ENCODE assay signal across 11 cellular contexts in genomic region chr13:110405597-110406450, GRCh38.
DNase-seq lines count a peak whose midpoint lies in the region; ATAC-seq and FAIRE-seq lines count a peak whose summit lies in the region.
"Had no signal": no experiment of that assay in that cellular context is flagged by ENCODE, and none has a peak within 500 bp of the region (broad histone marks: within the 10 kb centered on the region; RNA-seq: fewer than 3 reads in every experiment).

No MANE protein-coding gene starts in this region.

- ATAC-seq in Right ventricle myocardium inferior: peak; percentile 6
- no peak for ATAC-seq in left ventricle myocardium superior

- FAIRE-seq in HTR-8/SVneo (lab: Jason Lieb, UNC): no peak

- no peaks in the 10 kb centered on the region for H3K4me1 ChIP-seq in duodenal mucosa (ENCODE audit: control insufficient read depth in 1 of 2, insufficient read depth in 2 of 2, low read length in 2 of 2)
- H3K4me1 ChIP-seq: parathyroid adenoma had no signal

- intact Hi-C loops in Right ventricle myocardium inferior (cut with DNase I) (no loop called here), left ventricle myocardium superior (cut with micrococcal nuclease) (no loop called here)

- no peaks in the 10 kb centered on the region for H3K36me3 ChIP-seq in duodenal mucosa (ENCODE audit: control insufficient read depth in 1 of 2, insufficient read depth in 2 of 2, low read length in 2 of 2)

- peak overlapping the region; percentile 23 for H3K27ac ChIP-seq in duodenal mucosa (ENCODE audit: low read depth, low read length)
- H3K27ac ChIP-seq: parathyroid adenoma had no signal

- H3K27me3 ChIP-seq in duodenal mucosa (ENCODE audit: control insufficient read depth in 1 of 2, insufficient read depth in 2 of 2, low read length in 2 of 2): no peaks in the 10 kb centered on the region

- no peak overlapping the region for H3K9ac ChIP-seq in duodenal mucosa (ENCODE audit: low read depth in 1 of 2, low read length in 2 of 2)
- H3K9ac ChIP-seq: parathyroid adenoma had no signal

- no peak overlapping the region for H3K4me3 ChIP-seq in duodenal mucosa (ENCODE audit: low read depth in 1 of 2, low read length in 2 of 2)

- no peaks in the 10 kb centered on the region for H3K9me3 ChIP-seq in duodenal mucosa (ENCODE audit: control insufficient read depth in 1 of 2, low read length in 2 of 2)

- DNase-seq in Right ventricle myocardium inferior (ENCODE audit: missing footprints) (no peak), left ventricle myocardium superior (no peak), myocyte (ENCODE audit: low read depth) (peak; percentile 78), HT-29 (ENCODE audit: low spot score) (no peak), HTR-8/SVneo (ENCODE audit: insufficient read length, low spot score) (no peak)
- no peak for DNase-seq in effector CD4-positive, alpha-beta T cell
- no peak for DNase-seq in NK-92 treated with Interleukin-12 subunit alpha and Interleukin-12 subunit beta, amount 100 ng/mL, for 24 hours (lab: John Stamatoyannopoulos, UW)
- DNase-seq: effector CD8-positive, alpha-beta T cell; NCI-H1930 had no signal
